ENCODE assay signal across 8 cellular contexts in the genomic region with DNA sequence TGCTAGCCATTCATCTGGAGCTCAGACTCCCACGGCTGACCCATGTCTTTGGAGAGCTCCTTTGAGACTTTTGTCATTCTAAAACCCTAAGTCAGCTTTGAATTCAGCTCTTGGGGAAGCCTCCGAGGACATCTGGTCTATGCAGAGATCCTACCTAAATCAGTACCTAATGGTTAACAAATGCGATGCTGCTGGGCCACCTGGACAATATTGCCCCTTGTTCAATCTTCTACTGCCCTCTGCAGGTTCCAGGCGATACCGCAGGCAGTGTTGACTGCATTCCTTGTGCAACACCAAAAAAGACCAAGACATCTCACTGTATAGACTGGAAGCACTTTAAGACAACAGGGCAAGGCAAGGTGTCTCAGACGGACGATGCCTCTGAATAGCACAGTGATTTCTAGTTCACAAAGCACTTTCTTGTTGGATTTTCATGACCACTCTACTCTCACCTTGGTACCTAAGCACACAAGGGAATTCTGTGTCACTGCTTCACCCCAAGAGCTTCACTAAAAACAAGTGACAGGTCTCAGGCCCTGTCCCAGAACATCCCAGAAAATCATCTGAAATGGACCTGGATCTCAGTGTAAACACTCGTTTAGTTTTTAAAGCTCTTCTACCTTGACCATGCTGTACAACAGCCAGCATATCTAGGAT.
DNase-seq lines count a peak whose midpoint lies in the region; ATAC-seq and TF ChIP-seq lines count a peak whose summit lies in the region.

No MANE protein-coding gene starts in this region.

- no peaks in the 10 kb centered on the region for H3K9me3 Mint-ChIP-seq in GM23338
- no peaks in the 10 kb centered on the region for H3K9me3 Mint-ChIP-seq in activated naive CD4-positive, alpha-beta T cell treated with anti-CD3 and anti-CD28 coated beads, Interleukin-2, amount 10 ng/mL, durations not matched to agents 7 days and 5 days

- no peaks in the 10 kb centered on the region for H3K79me2 ChIP-seq in GM23338 (replicated peaks; ENCODE audit: insufficient read depth)

- H3K36me3 ChIP-seq in GM23338 (ENCODE audit: insufficient read depth): no peaks in the 10 kb centered on the region
- H3K36me3 ChIP-seq in MG63: no peaks in the 10 kb centered on the region
- no peaks in the 10 kb centered on the region for H3K36me3 ChIP-seq in prostate gland
- H3K36me3 ChIP-seq in uterus: no peaks in the 10 kb centered on the region

- H3K9me3 ChIP-seq in MG63 (no peaks in the 10 kb centered on the region), prostate gland (no peaks in the 10 kb centered on the region), uterus (no peaks in the 10 kb centered on the region)

- H3K4me1 ChIP-seq in GM23338 (ENCODE audit: insufficient read depth): no peaks in the 10 kb centered on the region
- no peaks in the 10 kb centered on the region for H3K4me1 ChIP-seq in prostate gland (replicated peaks)
- H3K4me1 ChIP-seq in uterus: no peaks in the 10 kb centered on the region

- 12% methylated on average over 8 of the region's 8 CpGs for WGBS in prostate gland

- intact Hi-C loops in head of caudate nucleus (cut with DNase I): loop anchor here (10.0 kb wide), 2 partner anchors 79 to 619 kb away; no protein-coding TSS in a partner anchor
- intact Hi-C loops in prostate gland (cut with DNase I): loop anchor here (5.0 to 10.0 kb wide), 4 partner anchors 101 to 1169 kb away; a partner anchor contains a TSS
- intact Hi-C loops in uterus (cut with DNase I; ENCODE audit: low total_unique reads): no loop called here

- H3K36me3 Mint-ChIP-seq in GM23338 (ENCODE audit: low read depth): no peaks in the 10 kb centered on the region
- no peaks in the 10 kb centered on the region for H3K36me3 Mint-ChIP-seq in activated naive CD4-positive, alpha-beta T cell treated with anti-CD3 and anti-CD28 coated beads, Interleukin-2, amount 10 ng/mL, durations not matched to agents 7 days and 5 days

- peak; percentile 95 for ATAC-seq in GM23338

- TF ChIP-seq POLR2A in prostate gland (IDR thresholded peaks at IDR 0.05) (no peak), uterus (IDR thresholded peaks at IDR 0.05) (no peak)

- H4K20me1 ChIP-seq in GM23338 (replicated peaks; ENCODE audit: insufficient read depth): no peaks in the 10 kb centered on the region

- DNase-seq in EH (ENCODE audit: low read depth) (peak; percentile 81), GM23338 (ENCODE audit: low spot score) (peak; percentile 96), MG63 (peak; percentile 57), SK-N-DZ (ENCODE audit: low spot score) (peak; percentile 72), head of caudate nucleus (peak; percentile 52 to 94 (median 86)), prostate gland (ENCODE audit: low spot score) (peak; percentile 89), uterus (peak; percentile 55 to 59)
- DNase-seq in activated naive CD4-positive, alpha-beta T cell treated with anti-CD3 and anti-CD28 coated beads, Interleukin-2, amount 10 ng/mL, durations not matched to agents 7 days and 5 days: peak; percentile 88

- H3K27ac ChIP-seq in GM23338 (ENCODE audit: low read depth) (no peak overlapping the region), prostate gland (peak overlapping the region in 1 of 2 donors; percentile 7), uterus (no peak overlapping the region)

- no peak overlapping the region for H3K4me3 ChIP-seq in GM23338
- H3K4me3 ChIP-seq in MG63: no peak overlapping the region
- H3K4me3 ChIP-seq in prostate gland: no peak overlapping the region
- no peak overlapping the region for H3K4me3 ChIP-seq in uterus

- no peaks in the 10 kb centered on the region for H3K9me2 ChIP-seq in GM23338 (ENCODE audit: insufficient read depth)

- H3K27me3 ChIP-seq in GM23338 (ENCODE audit: insufficient read depth) (no peaks in the 10 kb centered on the region), MG63 (no peaks in the 10 kb centered on the region), prostate gland (replicated peaks; ENCODE audit: insufficient read depth) (peaks cover 2% of the 10 kb centered on the region), uterus (no peaks in the 10 kb centered on the region)

- TF ChIP-seq CTCF in GM23338 (conservative IDR thresholded peaks at IDR 0.05; ENCODE audit: low read depth in 2 of 2) (peak; percentile 96 to 99), prostate gland (IDR thresholded peaks at IDR 0.05) (peak; percentile 64 to 95 (median 89)), uterus (IDR thresholded peaks at IDR 0.05) (peak; percentile 65 to 89 (median 80))

- no peaks in the 10 kb centered on the region for H3F3A ChIP-seq in GM23338 (replicated peaks; ENCODE audit: low read depth)

- H3K27me3 Mint-ChIP-seq in GM23338 (ENCODE audit: insufficient read depth, low read depth, poor library complexity): peaks cover 7% of the 10 kb centered on the region
- H3K27me3 Mint-ChIP-seq in activated naive CD4-positive, alpha-beta T cell treated with anti-CD3 and anti-CD28 coated beads, Interleukin-2, amount 10 ng/mL, durations not matched to agents 7 days and 5 days: peaks cover 39% of the 10 kb centered on the region

- peaks cover 9% of the 10 kb centered on the region for H3K4me1 Mint-ChIP-seq in GM23338
- no peaks in the 10 kb centered on the region for H3K4me1 Mint-ChIP-seq in activated naive CD4-positive, alpha-beta T cell treated with anti-CD3 and anti-CD28 coated beads, Interleukin-2, amount 10 ng/mL, durations not matched to agents 7 days and 5 days

- no peak overlapping the region for H3K4me3 Mint-ChIP-seq in GM23338
- no peak overlapping the region for H3K4me3 Mint-ChIP-seq in activated naive CD4-positive, alpha-beta T cell treated with anti-CD3 and anti-CD28 coated beads, Interleukin-2, amount 10 ng/mL, durations not matched to agents 7 days and 5 days

- no peak overlapping the region for H2AFZ ChIP-seq in GM23338

- H3K4me2 ChIP-seq in GM23338: no peak overlapping the region

- CTCF ChIA-PET in activated naive CD4-positive, alpha-beta T cell treated with anti-CD3 and anti-CD28 coated beads, Interleukin-2, amount 10 ng/mL, durations not matched to agents 7 days and 5 days (lab: Charles Lee): interaction anchor here (0.6 to 8.1 kb wide), 30 partner anchors 8 to 1169 kb away, joined by 3 to 80 read pairs (median 4); a partner anchor contains a TSS

- no peak overlapping the region for H3K27ac Mint-ChIP-seq in GM23338
- H3K27ac Mint-ChIP-seq in activated naive CD4-positive, alpha-beta T cell treated with anti-CD3 and anti-CD28 coated beads, Interleukin-2, amount 10 ng/mL, durations not matched to agents 7 days and 5 days: no peak overlapping the region

TF ChIP-seq in GM23338, 12 proteins besides CTCF, POLR2A, EP300 and RAD21 (continues in another document):
- TF ChIP-seq ZNF331 (CRISPR knock-in tag; IDR thresholded peaks at IDR 0.05; ENCODE audit: low read depth) (no peak), POLR2AphosphoS5 (IDR thresholded peaks at IDR 0.05; ENCODE audit: low read depth) (no peak), EZH2phosphoT487 (IDR thresholded peaks at IDR 0.05; ENCODE audit: unreplicated experiment) (no peak)
